ENCODE assay signal across 8 cellular contexts in the genomic region with DNA sequence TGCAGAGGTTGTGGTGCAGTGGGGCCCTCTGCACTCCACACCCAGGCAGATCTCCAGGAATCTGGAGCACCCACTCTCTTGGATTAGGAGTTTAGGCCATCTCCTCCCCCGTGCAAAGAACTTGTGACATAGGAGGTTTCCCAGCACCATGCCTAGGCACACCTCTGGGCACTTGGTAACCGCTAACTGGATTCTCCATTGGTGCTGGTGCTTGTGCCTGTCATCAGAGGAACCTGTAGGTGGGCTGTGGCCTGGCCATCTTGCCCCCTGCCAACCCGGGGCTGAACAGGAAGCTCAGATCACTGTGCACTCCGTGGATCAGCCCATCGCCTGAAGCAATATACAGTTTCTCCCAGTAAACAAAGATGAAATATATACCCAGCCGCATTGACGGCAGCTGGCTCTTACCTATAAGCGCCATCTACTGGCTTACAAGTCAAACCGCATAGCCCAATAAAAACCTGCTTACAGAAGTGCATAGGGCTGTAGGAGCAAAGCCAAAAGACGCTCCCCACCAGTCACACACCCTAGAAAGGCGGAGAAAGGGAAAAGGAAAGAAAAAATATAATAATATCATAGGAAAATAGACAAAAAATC. TPM values are rescaled to one million over a fixed set of nuclear protein-coding genes. Genes with fewer than 3 reads are reported as not detected.
A peak's percentile ranks its signal among the peaks of the same experiment; 100 is the strongest.
DNase-seq lines count a peak whose midpoint lies in the region; ATAC-seq and TF ChIP-seq lines count a peak whose summit lies in the region.

No MANE protein-coding gene starts in this region.

- H3K27me3 ChIP-seq in fibroblast of lung (ENCODE audit: control insufficient read depth, insufficient read depth, low read length): no peaks in the 10 kb centered on the region
- H3K27me3 ChIP-seq in upper lobe of right lung: no peaks in the 10 kb centered on the region

- no peak overlapping the region for H3K4me3 ChIP-seq in fibroblast of lung (replicated peaks in 1 of 4; ENCODE audit: control extremely low read depth in 1 of 4, insufficient read depth in 1 of 4, low read depth in 3 of 4, low read length in 4 of 4)
- H3K4me3 ChIP-seq in upper lobe of right lung: no peak overlapping the region

- no peaks in the 10 kb centered on the region for H4K20me1 ChIP-seq in fibroblast of lung (ENCODE audit: control insufficient read depth, extremely low read depth, insufficient read depth, low read length)

- ATAC-seq in GM21786 (IDR thresholded peaks at IDR 0.05; ENCODE audit: unreplicated experiment): peak; percentile 89
- ATAC-seq in upper lobe of right lung: peak; percentile 71

- no peaks in the 10 kb centered on the region for H3K36me3 ChIP-seq in fibroblast of lung (ENCODE audit: control insufficient read depth, insufficient read depth, low read length)
- H3K36me3 ChIP-seq in upper lobe of right lung: no peaks in the 10 kb centered on the region

- no peak overlapping the region for H3K4me2 ChIP-seq in fibroblast of lung (ENCODE audit: extremely low read depth, insufficient read depth, low read length)

- no peak overlapping the region for H3K27ac ChIP-seq in fibroblast of lung (ENCODE audit: insufficient read depth, low read length)
- no peak overlapping the region for H3K27ac ChIP-seq in upper lobe of right lung

- H3K9me3 ChIP-seq in fibroblast of lung (ENCODE audit: control insufficient read depth, insufficient read depth, low read depth, low read length): no peaks in the 10 kb centered on the region
- H3K9me3 ChIP-seq in upper lobe of right lung: no peaks in the 10 kb centered on the region

- peak; percentile 1 for DNase-seq in stimulated activated CD4-positive, alpha-beta T cell treated with anti-CD3 and anti-CD28 coated beads, Interleukin-1b, Interleukin-23, amount 100 ng/mL, for 48 hours
- no peak for DNase-seq in stimulated activated CD4-positive, alpha-beta T cell treated with anti-CD3 and anti-CD28 coated beads, Interleukin-4, amount 100 ng/mL, for 24 hours
- DNase-seq in Kasumi-1 (lab: John Stamatoyannopoulos, UW) (peak; percentile 47 to 63), SHP77 treated with DMSO at 0.1 percent for 48 hours (lab: John Stamatoyannopoulos, UW) (peak; percentile 0), fibroblast of lung (ENCODE audit: low read depth in 2 of 2) (peak; percentile 26 to 58), upper lobe of right lung (no peak), ureter (ENCODE audit: low spot score) (no peak)

- intact Hi-C loops in upper lobe of right lung (cut with DNase I): no loop called here

- H3K9ac ChIP-seq in fibroblast of lung (ENCODE audit: insufficient read depth, low read length): no peak overlapping the region

- no peaks in the 10 kb centered on the region for H3K79me2 ChIP-seq in fibroblast of lung (ENCODE audit: control insufficient read depth, insufficient read depth, low read length)

- no peak overlapping the region for H2AFZ ChIP-seq in fibroblast of lung (ENCODE audit: low read length)

- TF ChIP-seq CTCF in fibroblast of lung (conservative IDR thresholded peaks at IDR 0.05 in 1 of 2, IDR thresholded peaks at IDR 0.05 in 1 of 2; ENCODE audit: low read depth in 1 of 2, low read length in 2 of 2) (peak; percentile 38 to 58), upper lobe of right lung (IDR thresholded peaks at IDR 0.05) (peak; percentile 42)

- no peaks in the 10 kb centered on the region for H3K4me1 ChIP-seq in fibroblast of lung (ENCODE audit: control insufficient read depth, extremely low read depth, insufficient read depth, low read length)
- H3K4me1 ChIP-seq in upper lobe of right lung: no peaks in the 10 kb centered on the region

RNA-seq across cellular contexts. Expression of a gene that starts 19.1 kb away (rescaled TPM):
- total RNA-seq in fibroblast of lung: not detected in 2 replicates
- polyA plus RNA-seq in fibroblast of lung: not detected in 2 replicates
- not detected in 2 replicates for polyA plus RNA-seq in fibroblast of lung (2012)
- polyA minus RNA-seq in fibroblast of lung (ENCODE audit: low replicate concordance): not detected in 2 replicates
- not detected for total RNA-seq in upper lobe of right lung
- total RNA-seq in ureter: not detected

RNA-seq across cellular contexts. Expression of a gene that starts 43.5 kb away (rescaled TPM):
- total RNA-seq in fibroblast of lung: not detected in 2 replicates
- polyA plus RNA-seq in fibroblast of lung: 0.02 and 0.20 TPM in 2 replicates
- not detected in 2 replicates for polyA plus RNA-seq in fibroblast of lung (2012)
- polyA minus RNA-seq in fibroblast of lung (ENCODE audit: low replicate concordance): not detected in 2 replicates
- 1.1 TPM for total RNA-seq in upper lobe of right lung
- 1.7 TPM for total RNA-seq in ureter

Comparison
In these comparisons a context has a peak if more than half of its experiments do, and no peak if none do; other contexts are left out.
1. DNase-seq: peak in stimulated activated CD4-positive, alpha-beta T cell treated with anti-CD3 and anti-CD28 coated beads, Interleukin-1b, Interleukin-23, amount 100 ng/mL, for 48 hours (single experiment), Kasumi-1 (2 of 2), SHP77 treated with DMSO at 0.1 percent for 48 hours (single experiment) and fibroblast of lung (2 of 2); none in stimulated activated CD4-positive, alpha-beta T cell treated with anti-CD3 and anti-CD28 coated beads, Interleukin-4, amount 100 ng/mL, for 24 hours (single experiment), upper lobe of right lung (single experiment) and ureter (single experiment).